2 cellular contexts compared by ENCODE assay signal in genomic region chr3:3828417-3828816, GRCh38. TPM values are rescaled to one million over a fixed set of nuclear protein-coding genes. Genes with fewer than 3 reads are reported as not detected.
"Had no signal": no experiment of that assay in that cellular context is flagged by ENCODE, and none has a peak within 500 bp of the region (broad histone marks: within the 10 kb centered on the region; RNA-seq: fewer than 3 reads in every experiment).

No MANE protein-coding gene starts in this region.

RNA-seq across cellular contexts. Expression of gene LRRN1, which starts 29.2 kb away (rescaled TPM):
- total RNA-seq: T-helper 17 cell; T-helper 2 cell treated with Interferon-gamma antibody and Interleukin-4, amounts not matched to agents 100 ng/mL and 5 ng/mL, for 36 hours had no signal
